Comparison of ENCODE assay signal across 29 cellular contexts in genomic region chr12:68919581-68920239, GRCh38. TPM values are rescaled to one million over a fixed set of nuclear protein-coding genes. Genes with fewer than 3 reads are reported as not detected.
DNase-seq lines count a peak whose midpoint lies in the region; ATAC-seq and TF ChIP-seq lines count a peak whose summit lies in the region.
"Had no signal": no experiment of that assay in that cellular context is flagged by ENCODE, and none has a peak within 500 bp of the region (broad histone marks: within the 10 kb centered on the region; RNA-seq: fewer than 3 reads in every experiment).

No MANE protein-coding gene starts in this region.

- H3K27ac ChIP-seq in H9 (ENCODE audit: insufficient read length, low read depth, low read length) = no peak overlapping the region
- H3K27ac ChIP-seq: A549, heart right ventricle, HL-60, psoas muscle, RWPE1, sigmoid colon, vagina had no signal

- no peak for TF ChIP-seq CTCF in H9 (conservative IDR thresholded peaks at IDR 0.05)

- H3K79me2 ChIP-seq in H9 (ENCODE audit: insufficient read depth, low read length) = no peaks in the 10 kb centered on the region

- peak; percentile 67 for ATAC-seq in activated CD4-positive, alpha-beta T cell treated with anti-CD3 and anti-CD28 coated beads for 36 hours
- ATAC-seq in GM21737 (IDR thresholded peaks at IDR 0.05; ENCODE audit: unreplicated experiment) = no peak
- ATAC-seq: A549; esophagus mucosa; GM12878; heart right ventricle; psoas muscle; stimulated activated memory B cell treated with anti-CD40 and anti-IgM and Interleukin-4, amounts not matched to agents 10 μg/mL and 1 μg/mL and 100 μg/mL, for 72 hours had no signal

- no peak overlapping the region for H2AK5ac ChIP-seq in H9 (ENCODE audit: insufficient read length, low read length)

- no peak overlapping the region for H3K18ac ChIP-seq in H9 (ENCODE audit: insufficient read length, low read depth, low read length)

- no peak overlapping the region for H2AFZ ChIP-seq in H9 (ENCODE audit: low read length)

- no peak overlapping the region for H3T11ph ChIP-seq in H9 (ENCODE audit: low read length)

- H3K9me3 Mint-ChIP-seq in activated CD4-positive, alpha-beta T cell treated with anti-CD3 and anti-CD28 coated beads for 36 hours (ENCODE audit: low read depth) = no peaks in the 10 kb centered on the region
- H3K9me3 Mint-ChIP-seq in H9 = no peaks in the 10 kb centered on the region
- H3K9me3 Mint-ChIP-seq: activated naive CD8-positive, alpha-beta T cell treated with anti-CD3 and anti-CD28 coated beads, Interleukin-2, amount 10 ng/mL, durations not matched to agents 7 days and 5 days; CD4-positive, alpha-beta T cell; endodermal cell; mesothelial cell of epicardium; naive B cell; stimulated activated memory B cell treated with anti-CD40 and anti-IgM and Interleukin-4, amounts not matched to agents 10 μg/mL and 1 μg/mL and 100 μg/mL, for 72 hours had no signal

- no peaks in the 10 kb centered on the region for H3K23me2 ChIP-seq in H9 (ENCODE audit: insufficient read length, low read depth, low read length, poor library complexity, severe bottlenecking)

- H3K56ac ChIP-seq in H9 (ENCODE audit: insufficient read length, low read depth, low read length) = no peak overlapping the region

- POLR2A ChIA-PET in activated CD4-positive, alpha-beta T cell treated with anti-CD3 and anti-CD28 coated beads for 36 hours (lab: Charles Lee) = no interaction called here

- intact Hi-C loops in activated CD4-positive, alpha-beta T cell treated with anti-CD3 and anti-CD28 coated beads for 36 hours (cut with DNase I, micrococcal nuclease) = loop anchor here (2.0 to 5.0 kb wide), 3 partner anchors 38 to 88 kb away; no protein-coding TSS in a partner anchor

- H3K23ac ChIP-seq in H9 (ENCODE audit: insufficient read length, low read depth, low read length) = no peak overlapping the region

- peaks cover 14% of the 10 kb centered on the region for H3K4me1 Mint-ChIP-seq in activated CD4-positive, alpha-beta T cell treated with anti-CD3 and anti-CD28 coated beads for 36 hours
- H3K4me1 Mint-ChIP-seq in H9 = peaks cover 0 to 4% of the 10 kb centered on the region in 2 experiments; a peak in 1 of 4 replicates
- H3K4me1 Mint-ChIP-seq: activated naive CD8-positive, alpha-beta T cell treated with anti-CD3 and anti-CD28 coated beads, Interleukin-2, amount 10 ng/mL, durations not matched to agents 7 days and 5 days had no signal

- H2BK20ac ChIP-seq in H9 (ENCODE audit: low read depth, low read length, poor library complexity, severe bottlenecking) = no peak overlapping the region

- H2BK120ac ChIP-seq in H9 (ENCODE audit: low read depth, low read length, poor library complexity, severe bottlenecking) = no peak overlapping the region

- H3K4ac ChIP-seq in H9 (ENCODE audit: low read depth, low read length) = no peak overlapping the region

- no peak overlapping the region for H2BK15ac ChIP-seq in H9 (ENCODE audit: low read depth, low read length)

- no peak overlapping the region for H2BK5ac ChIP-seq in H9 (ENCODE audit: insufficient read length, low read length)

- peak; percentile 59 for DNase-seq in activated CD4-positive, alpha-beta T cell treated with anti-CD3 and anti-CD28 coated beads for 36 hours
- DNase-seq in activated CD4-positive, alpha-beta T cell treated with anti-CD3 and anti-CD28 coated beads, Interleukin-2, amount 50 U/mL, for 1 hour = no peak
- DNase-seq in stimulated activated CD4-positive, alpha-beta T cell treated with anti-CD3 and anti-CD28 coated beads, Interleukin-12 subunit alpha, Interleukin-12 subunit beta, amount 100 ng/mL, for 4 hours = peak; percentile 11
- no peak for DNase-seq in stimulated activated CD4-positive, alpha-beta T cell treated with anti-CD3 and anti-CD28 coated beads, Interleukin-4, amount 100 ng/mL, for 4 hours
- DNase-seq in stimulated activated CD4-positive, alpha-beta T cell treated with anti-CD3 and anti-CD28 coated beads, Interleukin-15, amount 100 ng/mL, for 24 hours = peak; percentile 65
- DNase-seq in cerebellum (ENCODE audit: low spot score) (no peak), H9 (no peak)
- DNase-seq: activated naive CD8-positive, alpha-beta T cell treated with anti-CD3 and anti-CD28 coated beads, Interleukin-2, amount 10 ng/mL, durations not matched to agents 7 days and 5 days; AML-193; CD4-positive, alpha-beta T cell; EL; endodermal cell; foreskin melanocyte; heart right ventricle; naive B cell; NCI-H1436; NCI-H446 treated with DMSO at 0.1 percent for 48 hours; nucleus accumbens; psoas muscle; sigmoid colon had no signal

- no peaks in the 10 kb centered on the region for H3K9me3 ChIP-seq in H9 (ENCODE audit: control insufficient read depth, low read depth, low read length)
- H3K9me3 ChIP-seq: A549, heart right ventricle, psoas muscle, sigmoid colon, vagina had no signal

- H3K4me3 Mint-ChIP-seq in activated CD4-positive, alpha-beta T cell treated with anti-CD3 and anti-CD28 coated beads for 36 hours = no peak overlapping the region
- no peak overlapping the region for H3K4me3 Mint-ChIP-seq in H9
- H3K4me3 Mint-ChIP-seq: activated naive CD8-positive, alpha-beta T cell treated with anti-CD3 and anti-CD28 coated beads, Interleukin-2, amount 10 ng/mL, durations not matched to agents 7 days and 5 days; CD4-positive, alpha-beta T cell; endodermal cell; mesothelial cell of epicardium; naive B cell; stimulated activated memory B cell treated with anti-CD40 and anti-IgM and Interleukin-4, amounts not matched to agents 10 μg/mL and 1 μg/mL and 100 μg/mL, for 72 hours had no signal

- H3K79me1 ChIP-seq in H9 (ENCODE audit: insufficient read depth, low read depth, low read length, poor library complexity, severe bottlenecking) = no peaks in the 10 kb centered on the region

- H3K36me3 Mint-ChIP-seq in activated CD4-positive, alpha-beta T cell treated with anti-CD3 and anti-CD28 coated beads for 36 hours (ENCODE audit: low read depth) = peaks cover 11% of the 10 kb centered on the region
- no peaks in the 10 kb centered on the region for H3K36me3 Mint-ChIP-seq in H9 (ENCODE audit: insufficient read depth in 1 of 3, low read depth in 3 of 3)
- H3K36me3 Mint-ChIP-seq: activated naive CD8-positive, alpha-beta T cell treated with anti-CD3 and anti-CD28 coated beads, Interleukin-2, amount 10 ng/mL, durations not matched to agents 7 days and 5 days; mesothelial cell of epicardium; naive B cell; stimulated activated memory B cell treated with anti-CD40 and anti-IgM and Interleukin-4, amounts not matched to agents 10 μg/mL and 1 μg/mL and 100 μg/mL, for 72 hours had no signal

- no CpG with 5 or more reads among the region's 9 CpGs for WGBS in H9 (ENCODE audit: extremely low coverage, insufficient read length, low lambda C conversion rate)

- H3K14ac ChIP-seq in H9 (ENCODE audit: insufficient read depth, low read length) = no peak overlapping the region

- no peaks in the 10 kb centered on the region for H3K27me3 ChIP-seq in H9 (ENCODE audit: insufficient read depth, low read length)
- H3K27me3 ChIP-seq: sigmoid colon, vagina had no signal

- CTCF ChIA-PET in activated CD4-positive, alpha-beta T cell treated with anti-CD3 and anti-CD28 coated beads for 36 hours (lab: Charles Lee) = no interaction called here

- no peaks in the 10 kb centered on the region for H3K4me1 ChIP-seq in H9 (ENCODE audit: insufficient read depth, low read length)
- H3K4me1 ChIP-seq: A549, psoas muscle, sigmoid colon, vagina had no signal

- H4K91ac ChIP-seq in H9 (ENCODE audit: insufficient read length, low read depth, low read length) = no peak overlapping the region

- no peak overlapping the region for H4K5ac ChIP-seq in H9 (ENCODE audit: insufficient read length, low read depth, low read length)

- H3K27ac Mint-ChIP-seq in activated CD4-positive, alpha-beta T cell treated with anti-CD3 and anti-CD28 coated beads for 36 hours = no peak overlapping the region
- H3K27ac Mint-ChIP-seq in H9 = no peak overlapping the region
- H3K27ac Mint-ChIP-seq: activated naive CD8-positive, alpha-beta T cell treated with anti-CD3 and anti-CD28 coated beads, Interleukin-2, amount 10 ng/mL, durations not matched to agents 7 days and 5 days; CD4-positive, alpha-beta T cell; endodermal cell; mesothelial cell of epicardium; naive B cell; stimulated activated memory B cell treated with anti-CD40 and anti-IgM and Interleukin-4, amounts not matched to agents 10 μg/mL and 1 μg/mL and 100 μg/mL, for 72 hours had no signal

- no peak overlapping the region for H2BK12ac ChIP-seq in H9 (ENCODE audit: insufficient read length, low read depth, low read length)

- H4K20me1 ChIP-seq in H9 (ENCODE audit: control insufficient read depth, insufficient read depth, insufficient read length) = no peaks in the 10 kb centered on the region

- H3K9ac ChIP-seq in H9 (ENCODE audit: extremely low read depth, insufficient read length, low read length) = no peak overlapping the region

- no peak overlapping the region for H4K8ac ChIP-seq in H9 (replicated peaks; ENCODE audit: insufficient read length, low read depth, low read length)

- no peak overlapping the region for H3K4me2 ChIP-seq in H9 (ENCODE audit: insufficient read depth, insufficient read length, low read length)
- H3K4me2 ChIP-seq: A549 had no signal

- no peaks in the 10 kb centered on the region for H3K27me3 Mint-ChIP-seq in activated CD4-positive, alpha-beta T cell treated with anti-CD3 and anti-CD28 coated beads for 36 hours
- H3K27me3 Mint-ChIP-seq in H9 (ENCODE audit: low read depth) = no peaks in the 10 kb centered on the region
- H3K27me3 Mint-ChIP-seq: CD4-positive, alpha-beta T cell; naive B cell; stimulated activated memory B cell treated with anti-CD40 and anti-IgM and Interleukin-4, amounts not matched to agents 10 μg/mL and 1 μg/mL and 100 μg/mL, for 72 hours had no signal

RNA-seq across cellular contexts. Expression of gene CPM, which starts 13.3 kb away (rescaled TPM):
- 10 to 100 TPM; 18.0 to 18.7 TPM for total RNA-seq in activated CD4-positive, alpha-beta T cell treated with anti-CD3 and anti-CD28 coated beads for 36 hours
- total RNA-seq in cerebellum = 2.4 TPM
- total RNA-seq in H9 (2021) = 0.53 and 1.2 TPM in 2 replicates

Comparison
In these comparisons a context has a peak if more than half of its experiments do, and no peak if none do; other contexts are left out.
1. DNase-seq: peak in activated CD4-positive, alpha-beta T cell treated with anti-CD3 and anti-CD28 coated beads for 36 hours (single experiment), stimulated activated CD4-positive, alpha-beta T cell treated with anti-CD3 and anti-CD28 coated beads, Interleukin-12 subunit alpha, Interleukin-12 subunit beta, amount 100 ng/mL, for 4 hours (single experiment) and stimulated activated CD4-positive, alpha-beta T cell treated with anti-CD3 and anti-CD28 coated beads, Interleukin-15, amount 100 ng/mL, for 24 hours (single experiment); none in activated CD4-positive, alpha-beta T cell treated with anti-CD3 and anti-CD28 coated beads, Interleukin-2, amount 50 U/mL, for 1 hour (single experiment), stimulated activated CD4-positive, alpha-beta T cell treated with anti-CD3 and anti-CD28 coated beads, Interleukin-4, amount 100 ng/mL, for 4 hours (0 of 2), cerebellum (single experiment) and H9 (single experiment).